Comparison of ENCODE assay signal across 24 cellular contexts in the genomic region with DNA sequence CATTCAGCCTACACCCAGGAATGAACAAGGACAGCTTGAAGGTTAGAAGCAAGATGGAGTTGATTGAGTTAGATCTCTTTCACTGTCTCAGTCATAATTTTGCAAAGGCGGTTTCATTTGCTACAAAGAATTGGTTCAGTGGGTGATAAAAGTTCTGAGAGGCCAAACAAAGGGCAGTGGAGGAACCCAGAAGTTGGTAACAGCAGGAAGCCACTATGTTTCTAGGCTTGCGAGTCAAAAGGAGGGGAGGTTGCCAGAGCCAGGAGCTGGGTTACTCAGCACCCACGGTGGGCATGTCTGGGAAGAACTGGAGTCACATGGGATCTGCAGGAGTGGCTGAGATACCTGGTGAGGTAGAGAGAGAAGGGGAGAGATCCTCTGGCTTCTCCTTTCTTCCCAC.
DNase-seq lines count a peak whose midpoint lies in the region; ATAC-seq, FAIRE-seq and TF ChIP-seq lines count a peak whose summit lies in the region.
"Had no signal": no experiment of that assay in that cellular context is flagged by ENCODE, and none has a peak within 500 bp of the region (broad histone marks: within the 10 kb centered on the region; RNA-seq: fewer than 3 reads in every experiment).

No MANE protein-coding gene starts in this region.

- no peaks in the 10 kb centered on the region for H3K36me3 ChIP-seq in pancreas
- H3K36me3 ChIP-seq: BE2C, right atrium auricular region, transverse colon had no signal

- DNase-seq in activated naive CD4-positive, alpha-beta T cell treated with anti-CD3 and anti-CD28 coated beads, Interleukin-2, amount 50 U/mL, for 72 hours (ENCODE audit: low spot score in 2 of 2) = no peak
- DNase-seq in activated naive CD4-positive, alpha-beta T cell treated with anti-CD3 and anti-CD28 coated beads, Interleukin-2, amount 50 U/mL, for 16 hours = no peak
- DNase-seq in T-cell = no peak
- no peak for DNase-seq in naive thymus-derived CD8-positive, alpha-beta T cell
- DNase-seq in pancreas = no peak
- DNase-seq: activated effector memory CD4-positive, alpha-beta T cell treated with Interleukin-2 at 50 U/mL for 16 hours; BE2C; central memory CD4-positive, alpha-beta T cell; DMS53; erythroblast; H7; KBM-7; NCI-H1105; NCI-H187; NCI-H2171 treated with DMSO at 0.1 percent for 48 hours; NCI-H510A; transverse colon had no signal

- H3K4me3 Mint-ChIP-seq in T-cell = no peak overlapping the region
- peak overlapping the region; percentile 73 for H3K4me3 Mint-ChIP-seq in activated T-helper 17 cell treated with anti-CD3 and anti-CD28 coated beads, Interleukin-2, amount 50 U/mL, for 72 hours
- H3K4me3 Mint-ChIP-seq in stimulated activated naive CD8-positive, alpha-beta T cell treated with anti-CD3 and anti-CD28 coated beads, Interleukin-15, Interleukin-2, amounts not matched to agents 100 ng/mL and 50 ng/mL, for 24 hours = no peak overlapping the region
- no peak overlapping the region for H3K4me3 Mint-ChIP-seq in naive thymus-derived CD8-positive, alpha-beta T cell

- intact Hi-C loops in pancreas (cut with DNase I) = no loop called here

- H3K36me3 Mint-ChIP-seq in activated naive CD4-positive, alpha-beta T cell treated with anti-CD3 and anti-CD28 coated beads, Interleukin-2, amount 50 U/mL, for 72 hours = peaks cover 15 to 49% of the 10 kb centered on the region in 2 donors
- H3K36me3 Mint-ChIP-seq in T-cell = peaks cover 11% of the 10 kb centered on the region
- H3K36me3 Mint-ChIP-seq in activated T-helper 17 cell treated with anti-CD3 and anti-CD28 coated beads, Interleukin-2, amount 50 U/mL, for 72 hours (ENCODE audit: low read depth) = peaks cover 12% of the 10 kb centered on the region
- peaks cover 9% of the 10 kb centered on the region for H3K36me3 Mint-ChIP-seq in stimulated activated naive CD8-positive, alpha-beta T cell treated with anti-CD3 and anti-CD28 coated beads, Interleukin-15, Interleukin-2, amounts not matched to agents 100 ng/mL and 50 ng/mL, for 24 hours (ENCODE audit: low read depth)
- peaks cover 0 to 12% (median 5%) of the 10 kb centered on the region in 3 donors for H3K36me3 Mint-ChIP-seq in naive thymus-derived CD8-positive, alpha-beta T cell

- H3K4me1 ChIP-seq in pancreas = no peaks in the 10 kb centered on the region
- H3K4me1 ChIP-seq: BE2C, transverse colon had no signal

- no peaks in the 10 kb centered on the region for H3K9me3 ChIP-seq in pancreas
- H3K9me3 ChIP-seq: BE2C had no signal

- peak overlapping the region; percentile 17 to 91 for H3K27ac Mint-ChIP-seq in activated naive CD4-positive, alpha-beta T cell treated with anti-CD3 and anti-CD28 coated beads, Interleukin-2, amount 50 U/mL, for 72 hours
- H3K27ac Mint-ChIP-seq in T-cell = peak overlapping the region; percentile 27 to 40
- H3K27ac Mint-ChIP-seq in activated T-helper 17 cell treated with anti-CD3 and anti-CD28 coated beads, Interleukin-2, amount 50 U/mL, for 72 hours = peak overlapping the region; percentile 93
- peak overlapping the region; percentile 52 for H3K27ac Mint-ChIP-seq in stimulated activated naive CD8-positive, alpha-beta T cell treated with anti-CD3 and anti-CD28 coated beads, Interleukin-15, Interleukin-2, amounts not matched to agents 100 ng/mL and 50 ng/mL, for 24 hours
- peak overlapping the region in 5 of 10 donors; percentile 9 to 70 (median 28) for H3K27ac Mint-ChIP-seq in naive thymus-derived CD8-positive, alpha-beta T cell

- H3K27me3 ChIP-seq in pancreas = no peaks in the 10 kb centered on the region
- H3K27me3 ChIP-seq: right atrium auricular region, transverse colon had no signal

- no peaks in the 10 kb centered on the region for H3K27me3 Mint-ChIP-seq in T-cell
- no peaks in the 10 kb centered on the region for H3K27me3 Mint-ChIP-seq in activated T-helper 17 cell treated with anti-CD3 and anti-CD28 coated beads, Interleukin-2, amount 50 U/mL, for 72 hours
- H3K27me3 Mint-ChIP-seq in stimulated activated naive CD8-positive, alpha-beta T cell treated with anti-CD3 and anti-CD28 coated beads, Interleukin-15, Interleukin-2, amounts not matched to agents 100 ng/mL and 50 ng/mL, for 24 hours = no peaks in the 10 kb centered on the region
- H3K27me3 Mint-ChIP-seq in naive thymus-derived CD8-positive, alpha-beta T cell = no peaks in the 10 kb centered on the region

- 65 to 80% methylated on average over 3 of the region's 3 CpGs for WGBS in pancreas, 2 donors

- peak; percentile 37 to 39 for ATAC-seq in activated naive CD4-positive, alpha-beta T cell treated with anti-CD3 and anti-CD28 coated beads, Interleukin-2, amount 50 U/mL, for 72 hours
- ATAC-seq in T-cell (replicated peaks in 1 of 4) (peak in 1 of 4 experiments; percentile 30), GM19397 (IDR thresholded peaks at IDR 0.05; ENCODE audit: unreplicated experiment) (no peak), pancreas (no peak)
- ATAC-seq in activated T-helper 17 cell treated with anti-CD3 and anti-CD28 coated beads, Interleukin-2, amount 50 U/mL, for 72 hours (replicated peaks) = peak; percentile 64
- no peak for ATAC-seq in naive thymus-derived CD8-positive, alpha-beta T cell

- no peak overlapping the region for H3K27ac ChIP-seq in pancreas
- H3K27ac ChIP-seq: right atrium auricular region, RWPE1, transverse colon had no signal

- POLR2A ChIA-PET in T-cell (lab: Charles Lee) = no interaction called here
- POLR2A ChIA-PET in naive thymus-derived CD8-positive, alpha-beta T cell (lab: Charles Lee) = no interaction called here

- H3K9me3 Mint-ChIP-seq in activated naive CD4-positive, alpha-beta T cell treated with anti-CD3 and anti-CD28 coated beads, Interleukin-2, amount 50 U/mL, for 72 hours = peaks cover 18 to 19% of the 10 kb centered on the region in 2 donors
- peaks cover 0 to 23% (median 13%) of the 10 kb centered on the region in 3 donors for H3K9me3 Mint-ChIP-seq in T-cell
- H3K9me3 Mint-ChIP-seq in activated T-helper 17 cell treated with anti-CD3 and anti-CD28 coated beads, Interleukin-2, amount 50 U/mL, for 72 hours = peaks cover 10% of the 10 kb centered on the region
- peaks cover 14% of the 10 kb centered on the region for H3K9me3 Mint-ChIP-seq in stimulated activated naive CD8-positive, alpha-beta T cell treated with anti-CD3 and anti-CD28 coated beads, Interleukin-15, Interleukin-2, amounts not matched to agents 100 ng/mL and 50 ng/mL, for 24 hours
- H3K9me3 Mint-ChIP-seq in naive thymus-derived CD8-positive, alpha-beta T cell = peaks cover 0 to 37% (median 15%) of the 10 kb centered on the region in 9 donors

- FAIRE-seq in pancreas (lab: Jason Lieb, UNC) = no peak
- FAIRE-seq: GM12892, small intestine had no signal

- CTCF ChIA-PET in T-cell (lab: Charles Lee) = no interaction called here

- no peak overlapping the region for H3K4me3 ChIP-seq in pancreas
- H3K4me3 ChIP-seq: right atrium auricular region, transverse colon had no signal

- peaks cover 5 to 9% (median 8%) of the 10 kb centered on the region in 3 donors for H3K4me1 Mint-ChIP-seq in T-cell
- H3K4me1 Mint-ChIP-seq in activated T-helper 17 cell treated with anti-CD3 and anti-CD28 coated beads, Interleukin-2, amount 50 U/mL, for 72 hours = peaks cover 6% of the 10 kb centered on the region
- H3K4me1 Mint-ChIP-seq in stimulated activated naive CD8-positive, alpha-beta T cell treated with anti-CD3 and anti-CD28 coated beads, Interleukin-15, Interleukin-2, amounts not matched to agents 100 ng/mL and 50 ng/mL, for 24 hours (ENCODE audit: low read depth) = peaks cover 18% of the 10 kb centered on the region
- peaks cover 1 to 14% (median 12%) of the 10 kb centered on the region in 4 donors for H3K4me1 Mint-ChIP-seq in naive thymus-derived CD8-positive, alpha-beta T cell

- no peak for TF ChIP-seq CTCF in pancreas (IDR thresholded peaks at IDR 0.05)

Comparison
In these comparisons a context has a peak if more than half of its experiments do, and no peak if none do; other contexts are left out.
1. ATAC-seq: peak in activated naive CD4-positive, alpha-beta T cell treated with anti-CD3 and anti-CD28 coated beads, Interleukin-2, amount 50 U/mL, for 72 hours (2 of 2) and activated T-helper 17 cell treated with anti-CD3 and anti-CD28 coated beads, Interleukin-2, amount 50 U/mL, for 72 hours (single experiment); none in GM19397 (single experiment), naive thymus-derived CD8-positive, alpha-beta T cell (0 of 2) and pancreas (0 of 4).